ENCODE assay signal across 16 cellular contexts in genomic region chr3:78825118-78825857, GRCh38.
"Had no signal": no experiment of that assay in that cellular context is flagged by ENCODE, and none has a peak within 500 bp of the region (broad histone marks: within the 10 kb centered on the region; RNA-seq: fewer than 3 reads in every experiment).

No MANE protein-coding gene starts in this region.

- DNase-seq: activated CD4-positive, alpha-beta memory T cell treated with anti-CD3 and anti-CD28 coated beads, Interleukin-2, amount 10 ng/mL, durations not matched to agents 7 days and 5 days; activated CD4-positive, alpha-beta T cell treated with anti-CD3 and anti-CD28 coated beads for 36 hours; activated effector memory CD4-positive, alpha-beta T cell treated with Interleukin-2 at 50 U/mL for 16 hours; activated naive CD4-positive, alpha-beta T cell treated with anti-CD3 and anti-CD28 coated beads, Interleukin-2, amount 50 U/mL, for 16 hours; activated T-cell treated with anti-CD3 and anti-CD28 coated beads, Interleukin-2, amount 50 U/mL, for 4 hours; foreskin melanocyte; mesenchymal stem cell; nucleus accumbens; stimulated activated CD4-positive, alpha-beta T cell treated with anti-CD3 and anti-CD28 coated beads, Interleukin-4, amount 100 ng/mL, for 24 hours; stimulated activated naive CD4-positive, alpha-beta T cell; tibial artery; uterus had no signal

- ATAC-seq: activated CD4-positive, alpha-beta T cell treated with anti-CD3 and anti-CD28 coated beads for 36 hours; activated T-cell treated with anti-CD3 and anti-CD28 coated beads, Interleukin-2, amount 50 U/mL, for 4 hours; natural killer cell treated with Interleukin-12 subunit alpha and Interleukin-12 subunit beta and Interleukin-15 and Interleukin-18, amount 100 ng/mL, for 72 hours had no signal

- H3K27me3 Mint-ChIP-seq: activated CD4-positive, alpha-beta memory T cell treated with anti-CD3 and anti-CD28 coated beads, Interleukin-2, amount 10 ng/mL, durations not matched to agents 7 days and 5 days; activated CD4-positive, alpha-beta T cell treated with anti-CD3 and anti-CD28 coated beads for 36 hours; natural killer cell treated with Interleukin-12 subunit alpha and Interleukin-12 subunit beta and Interleukin-15 and Interleukin-18, amount 100 ng/mL, for 72 hours had no signal

- H3K36me3 ChIP-seq: cardiac muscle cell, tibial artery, uterus had no signal

- H3K36me3 Mint-ChIP-seq: natural killer cell treated with Interleukin-12 subunit alpha and Interleukin-12 subunit beta and Interleukin-15 and Interleukin-18, amount 100 ng/mL, for 72 hours had no signal

- H3K4me1 Mint-ChIP-seq: activated CD4-positive, alpha-beta memory T cell treated with anti-CD3 and anti-CD28 coated beads, Interleukin-2, amount 10 ng/mL, durations not matched to agents 7 days and 5 days; activated CD4-positive, alpha-beta T cell treated with anti-CD3 and anti-CD28 coated beads for 36 hours had no signal

- H3K27me3 ChIP-seq: cardiac muscle cell, tibial artery, uterus had no signal

- H3K9me3 ChIP-seq: tibial artery, uterus had no signal

- H3K27ac ChIP-seq: cardiac muscle cell, tibial artery, uterus had no signal

- H3K4me3 ChIP-seq: cardiac muscle cell, tibial artery, uterus had no signal

- H3K4me1 ChIP-seq: uterus had no signal

- FAIRE-seq: colon, endothelial cell of umbilical vein had no signal

- H3K27ac Mint-ChIP-seq: activated CD4-positive, alpha-beta memory T cell treated with anti-CD3 and anti-CD28 coated beads, Interleukin-2, amount 10 ng/mL, durations not matched to agents 7 days and 5 days; activated CD4-positive, alpha-beta T cell treated with anti-CD3 and anti-CD28 coated beads for 36 hours; natural killer cell treated with Interleukin-12 subunit alpha and Interleukin-12 subunit beta and Interleukin-15 and Interleukin-18, amount 100 ng/mL, for 72 hours had no signal

- H3K4me3 Mint-ChIP-seq: activated CD4-positive, alpha-beta memory T cell treated with anti-CD3 and anti-CD28 coated beads, Interleukin-2, amount 10 ng/mL, durations not matched to agents 7 days and 5 days; activated CD4-positive, alpha-beta T cell treated with anti-CD3 and anti-CD28 coated beads for 36 hours; activated T-cell treated with anti-CD3 and anti-CD28 coated beads, Interleukin-2, amount 50 U/mL, for 4 hours; natural killer cell treated with Interleukin-12 subunit alpha and Interleukin-12 subunit beta and Interleukin-15 and Interleukin-18, amount 100 ng/mL, for 72 hours had no signal
